In the genomic region with DNA sequence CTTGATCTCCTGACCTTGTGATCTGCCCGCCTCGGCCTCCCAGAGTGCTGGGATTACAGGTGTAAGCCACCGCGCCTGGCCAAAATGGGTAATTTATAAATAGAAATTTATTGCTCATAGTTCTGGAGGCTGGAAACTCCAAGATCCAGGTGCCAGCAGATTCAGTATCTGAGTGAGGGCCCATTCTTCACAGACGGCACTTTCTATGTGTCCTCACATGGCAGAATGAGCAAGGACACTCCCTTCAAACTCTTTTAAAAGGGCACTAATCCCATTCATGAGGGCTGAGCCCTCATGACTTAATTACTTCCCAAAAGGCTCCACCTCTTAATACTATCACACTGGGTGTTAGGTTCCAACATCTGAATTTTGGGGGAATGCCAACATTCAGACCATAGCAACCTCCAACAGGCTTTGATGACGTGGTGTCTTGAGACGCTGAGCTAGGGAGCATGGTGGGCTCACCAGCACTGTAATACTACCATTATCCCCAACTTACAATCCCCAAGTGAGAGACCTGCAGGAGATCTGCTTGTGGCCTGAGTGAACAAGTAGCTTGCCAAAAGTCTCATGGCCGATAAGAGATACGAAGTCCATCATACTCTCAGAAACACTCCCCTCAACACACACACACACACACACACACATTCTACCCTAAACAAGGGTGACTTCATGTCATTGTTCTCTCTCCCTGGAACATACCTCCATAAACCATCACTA, we compare ENCODE assay signal across 1 cellular context.
TF ChIP-seq lines count a peak whose summit lies in the region.

No MANE protein-coding gene starts in this region.

TF ChIP-seq in K562, 482 proteins besides CTCF, POLR2A, EP300 and RAD21 (continued from another document and continues in another):
- TF ChIP-seq, protein P1, sequence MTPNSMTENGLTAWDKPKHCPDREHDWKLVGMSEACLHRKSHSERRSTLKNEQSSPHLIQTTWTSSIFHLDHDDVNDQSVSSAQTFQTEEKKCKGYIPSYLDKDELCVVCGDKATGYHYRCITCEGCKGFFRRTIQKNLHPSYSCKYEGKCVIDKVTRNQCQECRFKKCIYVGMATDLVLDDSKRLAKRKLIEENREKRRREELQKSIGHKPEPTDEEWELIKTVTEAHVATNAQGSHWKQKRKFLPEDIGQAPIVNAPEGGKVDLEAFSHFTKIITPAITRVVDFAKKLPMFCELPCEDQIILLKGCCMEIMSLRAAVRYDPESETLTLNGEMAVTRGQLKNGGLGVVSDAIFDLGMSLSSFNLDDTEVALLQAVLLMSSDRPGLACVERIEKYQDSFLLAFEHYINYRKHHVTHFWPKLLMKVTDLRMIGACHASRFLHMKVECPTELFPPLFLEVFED (CRISPR knock-in tag; conservative IDR thresholded peaks at IDR 0.05) = no peak
- TF ChIP-seq STAT5B (CRISPR knock-in tag; IDR thresholded peaks at IDR 0.05) (no peak), ERF (CRISPR knock-in tag; IDR thresholded peaks at IDR 0.05) (no peak), COPS2 (conservative IDR thresholded peaks at IDR 0.05) (no peak), ESRRA (IDR thresholded peaks at IDR 0.05; ENCODE audit: borderline replicate concordance, low read depth) (no peak), XRCC4 (IDR thresholded peaks at IDR 0.05; ENCODE audit: extremely low read depth, insufficient read depth, insufficient read length) (no peak), ZNF717 (CRISPR knock-in tag; IDR thresholded peaks at IDR 0.05) (no peak), NR4A1 (CRISPR knock-in tag; IDR thresholded peaks at IDR 0.05) (no peak), NR4A1 (tag; IDR thresholded peaks at IDR 0.05) (no peak), CXXC5 (CRISPR knock-in tag; IDR thresholded peaks at IDR 0.05) (no peak), ZFP30 (CRISPR knock-in tag; IDR thresholded peaks at IDR 0.05; ENCODE audit: borderline replicate concordance) (no peak), MCM5 (IDR thresholded peaks at IDR 0.05; ENCODE audit: low read depth) (no peak), ZNF507 (tag; conservative IDR thresholded peaks at IDR 0.05) (no peak), ELF1 (tag; IDR thresholded peaks at IDR 0.05) (no peak), PHTF2 (CRISPR knock-in tag; IDR thresholded peaks at IDR 0.05) (no peak), POLR2H (tag; IDR thresholded peaks at IDR 0.05; ENCODE audit: low read depth) (no peak), JUND (IDR thresholded peaks at IDR 0.05; ENCODE audit: borderline replicate concordance, low read depth, low read length) (peak; percentile 65; the same call in 1 of the 2 replicates), JUND (tag; IDR thresholded peaks at IDR 0.05; ENCODE audit: borderline replicate concordance, low read depth, low read length) (peak; percentile 69; the same call in 2 of the 3 replicates), ZNF584 (CRISPR knock-in tag; IDR thresholded peaks at IDR 0.05; ENCODE audit: low read depth) (no peak), MYC (IDR thresholded peaks at IDR 0.05; ENCODE audit: low read depth, low read length) (0 out of 2 replicates have a peak, but pooled peaks have one; percentile 17), MYC (CRISPR knock-in tag; IDR thresholded peaks at IDR 0.05; ENCODE audit: borderline replicate concordance, low read depth) (no peak), KAT7 (CRISPR knock-in tag; IDR thresholded peaks at IDR 0.05; ENCODE audit: borderline replicate concordance) (no peak), SMARCA4 (IDR thresholded peaks at IDR 0.05) (peak; percentile 46), PHF20 (IDR thresholded peaks at IDR 0.05; ENCODE audit: partially characterized antibody) (no peak), GTF2E2 (tag; IDR thresholded peaks at IDR 0.05) (no peak), POLR2G (IDR thresholded peaks at IDR 0.05; ENCODE audit: low read depth, low read length) (no peak), XRCC3 (IDR thresholded peaks at IDR 0.05) (no peak), ZNF124 (CRISPR knock-in tag; IDR thresholded peaks at IDR 0.05) (no peak), SNIP1 (IDR thresholded peaks at IDR 0.05; ENCODE audit: low read depth) (peak; percentile 33; the same call in 1 of the 2 replicates)
- TF ChIP-seq, protein P2, sequence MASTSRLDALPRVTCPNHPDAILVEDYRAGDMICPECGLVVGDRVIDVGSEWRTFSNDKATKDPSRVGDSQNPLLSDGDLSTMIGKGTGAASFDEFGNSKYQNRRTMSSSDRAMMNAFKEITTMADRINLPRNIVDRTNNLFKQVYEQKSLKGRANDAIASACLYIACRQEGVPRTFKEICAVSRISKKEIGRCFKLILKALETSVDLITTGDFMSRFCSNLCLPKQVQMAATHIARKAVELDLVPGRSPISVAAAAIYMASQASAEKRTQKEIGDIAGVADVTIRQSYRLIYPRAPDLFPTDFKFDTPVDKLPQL (IDR thresholded peaks at IDR 0.05; ENCODE audit: extremely low read depth, insufficient read length) = no peak
- TF ChIP-seq, protein P3, sequence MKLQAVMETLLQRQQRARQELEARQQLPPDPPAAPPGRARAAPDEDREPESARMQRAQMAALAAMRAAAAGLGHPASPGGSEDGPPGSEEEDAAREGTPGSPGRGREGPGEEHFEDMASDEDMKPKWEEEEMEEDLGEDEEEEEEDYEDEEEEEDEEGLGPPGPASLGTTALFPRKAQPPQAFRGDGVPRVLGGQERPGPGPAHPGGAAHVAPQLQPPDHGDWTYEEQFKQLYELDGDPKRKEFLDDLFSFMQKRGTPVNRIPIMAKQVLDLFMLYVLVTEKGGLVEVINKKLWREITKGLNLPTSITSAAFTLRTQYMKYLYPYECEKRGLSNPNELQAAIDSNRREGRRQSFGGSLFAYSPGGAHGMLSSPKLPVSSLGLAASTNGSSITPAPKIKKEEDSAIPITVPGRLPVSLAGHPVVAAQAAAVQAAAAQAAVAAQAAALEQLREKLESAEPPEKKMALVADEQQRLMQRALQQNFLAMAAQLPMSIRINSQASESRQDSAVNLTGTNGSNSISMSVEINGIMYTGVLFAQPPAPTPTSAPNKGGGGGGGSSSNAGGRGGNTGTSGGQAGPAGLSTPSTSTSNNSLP (IDR thresholded peaks at IDR 0.05; ENCODE audit: borderline replicate concordance, low read depth, low read length) = no peak
- TF ChIP-seq, protein P4, sequence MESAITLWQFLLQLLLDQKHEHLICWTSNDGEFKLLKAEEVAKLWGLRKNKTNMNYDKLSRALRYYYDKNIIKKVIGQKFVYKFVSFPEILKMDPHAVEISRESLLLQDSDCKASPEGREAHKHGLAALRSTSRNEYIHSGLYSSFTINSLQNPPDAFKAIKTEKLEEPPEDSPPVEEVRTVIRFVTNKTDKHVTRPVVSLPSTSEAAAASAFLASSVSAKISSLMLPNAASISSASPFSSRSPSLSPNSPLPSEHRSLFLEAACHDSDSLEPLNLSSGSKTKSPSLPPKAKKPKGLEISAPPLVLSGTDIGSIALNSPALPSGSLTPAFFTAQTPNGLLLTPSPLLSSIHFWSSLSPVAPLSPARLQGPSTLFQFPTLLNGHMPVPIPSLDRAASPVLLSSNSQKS (CRISPR knock-in tag; IDR thresholded peaks at IDR 0.05) = no peak
- TF ChIP-seq, protein P5, sequence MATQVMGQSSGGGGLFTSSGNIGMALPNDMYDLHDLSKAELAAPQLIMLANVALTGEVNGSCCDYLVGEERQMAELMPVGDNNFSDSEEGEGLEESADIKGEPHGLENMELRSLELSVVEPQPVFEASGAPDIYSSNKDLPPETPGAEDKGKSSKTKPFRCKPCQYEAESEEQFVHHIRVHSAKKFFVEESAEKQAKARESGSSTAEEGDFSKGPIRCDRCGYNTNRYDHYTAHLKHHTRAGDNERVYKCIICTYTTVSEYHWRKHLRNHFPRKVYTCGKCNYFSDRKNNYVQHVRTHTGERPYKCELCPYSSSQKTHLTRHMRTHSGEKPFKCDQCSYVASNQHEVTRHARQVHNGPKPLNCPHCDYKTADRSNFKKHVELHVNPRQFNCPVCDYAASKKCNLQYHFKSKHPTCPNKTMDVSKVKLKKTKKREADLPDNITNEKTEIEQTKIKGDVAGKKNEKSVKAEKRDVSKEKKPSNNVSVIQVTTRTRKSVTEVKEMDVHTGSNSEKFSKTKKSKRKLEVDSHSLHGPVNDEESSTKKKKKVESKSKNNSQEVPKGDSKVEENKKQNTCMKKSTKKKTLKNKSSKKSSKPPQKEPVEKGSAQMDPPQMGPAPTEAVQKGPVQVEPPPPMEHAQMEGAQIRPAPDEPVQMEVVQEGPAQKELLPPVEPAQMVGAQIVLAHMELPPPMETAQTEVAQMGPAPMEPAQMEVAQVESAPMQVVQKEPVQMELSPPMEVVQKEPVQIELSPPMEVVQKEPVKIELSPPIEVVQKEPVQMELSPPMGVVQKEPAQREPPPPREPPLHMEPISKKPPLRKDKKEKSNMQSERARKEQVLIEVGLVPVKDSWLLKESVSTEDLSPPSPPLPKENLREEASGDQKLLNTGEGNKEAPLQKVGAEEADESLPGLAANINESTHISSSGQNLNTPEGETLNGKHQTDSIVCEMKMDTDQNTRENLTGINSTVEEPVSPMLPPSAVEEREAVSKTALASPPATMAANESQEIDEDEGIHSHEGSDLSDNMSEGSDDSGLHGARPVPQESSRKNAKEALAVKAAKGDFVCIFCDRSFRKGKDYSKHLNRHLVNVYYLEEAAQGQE (CRISPR knock-in tag; IDR thresholded peaks at IDR 0.05; ENCODE audit: low read depth) = no peak
- TF ChIP-seq, protein P6, sequence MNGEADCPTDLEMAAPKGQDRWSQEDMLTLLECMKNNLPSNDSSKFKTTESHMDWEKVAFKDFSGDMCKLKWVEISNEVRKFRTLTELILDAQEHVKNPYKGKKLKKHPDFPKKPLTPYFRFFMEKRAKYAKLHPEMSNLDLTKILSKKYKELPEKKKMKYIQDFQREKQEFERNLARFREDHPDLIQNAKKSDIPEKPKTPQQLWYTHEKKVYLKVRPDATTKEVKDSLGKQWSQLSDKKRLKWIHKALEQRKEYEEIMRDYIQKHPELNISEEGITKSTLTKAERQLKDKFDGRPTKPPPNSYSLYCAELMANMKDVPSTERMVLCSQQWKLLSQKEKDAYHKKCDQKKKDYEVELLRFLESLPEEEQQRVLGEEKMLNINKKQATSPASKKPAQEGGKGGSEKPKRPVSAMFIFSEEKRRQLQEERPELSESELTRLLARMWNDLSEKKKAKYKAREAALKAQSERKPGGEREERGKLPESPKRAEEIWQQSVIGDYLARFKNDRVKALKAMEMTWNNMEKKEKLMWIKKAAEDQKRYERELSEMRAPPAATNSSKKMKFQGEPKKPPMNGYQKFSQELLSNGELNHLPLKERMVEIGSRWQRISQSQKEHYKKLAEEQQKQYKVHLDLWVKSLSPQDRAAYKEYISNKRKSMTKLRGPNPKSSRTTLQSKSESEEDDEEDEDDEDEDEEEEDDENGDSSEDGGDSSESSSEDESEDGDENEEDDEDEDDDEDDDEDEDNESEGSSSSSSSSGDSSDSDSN (IDR thresholded peaks at IDR 0.05; ENCODE audit: borderline replicate concordance in 1 of 2, low read depth in 2 of 2, low read length in 2 of 2) = no peak
- TF ChIP-seq, protein P7, sequence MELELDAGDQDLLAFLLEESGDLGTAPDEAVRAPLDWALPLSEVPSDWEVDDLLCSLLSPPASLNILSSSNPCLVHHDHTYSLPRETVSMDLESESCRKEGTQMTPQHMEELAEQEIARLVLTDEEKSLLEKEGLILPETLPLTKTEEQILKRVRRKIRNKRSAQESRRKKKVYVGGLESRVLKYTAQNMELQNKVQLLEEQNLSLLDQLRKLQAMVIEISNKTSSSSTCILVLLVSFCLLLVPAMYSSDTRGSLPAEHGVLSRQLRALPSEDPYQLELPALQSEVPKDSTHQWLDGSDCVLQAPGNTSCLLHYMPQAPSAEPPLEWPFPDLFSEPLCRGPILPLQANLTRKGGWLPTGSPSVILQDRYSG (tag; conservative IDR thresholded peaks at IDR 0.05; ENCODE audit: low read depth) = no peak
- TF ChIP-seq, protein P8, sequence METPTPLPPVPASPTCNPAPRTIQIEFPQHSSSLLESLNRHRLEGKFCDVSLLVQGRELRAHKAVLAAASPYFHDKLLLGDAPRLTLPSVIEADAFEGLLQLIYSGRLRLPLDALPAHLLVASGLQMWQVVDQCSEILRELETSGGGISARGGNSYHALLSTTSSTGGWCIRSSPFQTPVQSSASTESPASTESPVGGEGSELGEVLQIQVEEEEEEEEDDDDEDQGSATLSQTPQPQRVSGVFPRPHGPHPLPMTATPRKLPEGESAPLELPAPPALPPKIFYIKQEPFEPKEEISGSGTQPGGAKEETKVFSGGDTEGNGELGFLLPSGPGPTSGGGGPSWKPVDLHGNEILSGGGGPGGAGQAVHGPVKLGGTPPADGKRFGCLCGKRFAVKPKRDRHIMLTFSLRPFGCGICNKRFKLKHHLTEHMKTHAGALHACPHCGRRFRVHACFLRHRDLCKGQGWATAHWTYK (CRISPR knock-in tag; IDR thresholded peaks at IDR 0.05) = no peak
- TF ChIP-seq, protein P9, sequence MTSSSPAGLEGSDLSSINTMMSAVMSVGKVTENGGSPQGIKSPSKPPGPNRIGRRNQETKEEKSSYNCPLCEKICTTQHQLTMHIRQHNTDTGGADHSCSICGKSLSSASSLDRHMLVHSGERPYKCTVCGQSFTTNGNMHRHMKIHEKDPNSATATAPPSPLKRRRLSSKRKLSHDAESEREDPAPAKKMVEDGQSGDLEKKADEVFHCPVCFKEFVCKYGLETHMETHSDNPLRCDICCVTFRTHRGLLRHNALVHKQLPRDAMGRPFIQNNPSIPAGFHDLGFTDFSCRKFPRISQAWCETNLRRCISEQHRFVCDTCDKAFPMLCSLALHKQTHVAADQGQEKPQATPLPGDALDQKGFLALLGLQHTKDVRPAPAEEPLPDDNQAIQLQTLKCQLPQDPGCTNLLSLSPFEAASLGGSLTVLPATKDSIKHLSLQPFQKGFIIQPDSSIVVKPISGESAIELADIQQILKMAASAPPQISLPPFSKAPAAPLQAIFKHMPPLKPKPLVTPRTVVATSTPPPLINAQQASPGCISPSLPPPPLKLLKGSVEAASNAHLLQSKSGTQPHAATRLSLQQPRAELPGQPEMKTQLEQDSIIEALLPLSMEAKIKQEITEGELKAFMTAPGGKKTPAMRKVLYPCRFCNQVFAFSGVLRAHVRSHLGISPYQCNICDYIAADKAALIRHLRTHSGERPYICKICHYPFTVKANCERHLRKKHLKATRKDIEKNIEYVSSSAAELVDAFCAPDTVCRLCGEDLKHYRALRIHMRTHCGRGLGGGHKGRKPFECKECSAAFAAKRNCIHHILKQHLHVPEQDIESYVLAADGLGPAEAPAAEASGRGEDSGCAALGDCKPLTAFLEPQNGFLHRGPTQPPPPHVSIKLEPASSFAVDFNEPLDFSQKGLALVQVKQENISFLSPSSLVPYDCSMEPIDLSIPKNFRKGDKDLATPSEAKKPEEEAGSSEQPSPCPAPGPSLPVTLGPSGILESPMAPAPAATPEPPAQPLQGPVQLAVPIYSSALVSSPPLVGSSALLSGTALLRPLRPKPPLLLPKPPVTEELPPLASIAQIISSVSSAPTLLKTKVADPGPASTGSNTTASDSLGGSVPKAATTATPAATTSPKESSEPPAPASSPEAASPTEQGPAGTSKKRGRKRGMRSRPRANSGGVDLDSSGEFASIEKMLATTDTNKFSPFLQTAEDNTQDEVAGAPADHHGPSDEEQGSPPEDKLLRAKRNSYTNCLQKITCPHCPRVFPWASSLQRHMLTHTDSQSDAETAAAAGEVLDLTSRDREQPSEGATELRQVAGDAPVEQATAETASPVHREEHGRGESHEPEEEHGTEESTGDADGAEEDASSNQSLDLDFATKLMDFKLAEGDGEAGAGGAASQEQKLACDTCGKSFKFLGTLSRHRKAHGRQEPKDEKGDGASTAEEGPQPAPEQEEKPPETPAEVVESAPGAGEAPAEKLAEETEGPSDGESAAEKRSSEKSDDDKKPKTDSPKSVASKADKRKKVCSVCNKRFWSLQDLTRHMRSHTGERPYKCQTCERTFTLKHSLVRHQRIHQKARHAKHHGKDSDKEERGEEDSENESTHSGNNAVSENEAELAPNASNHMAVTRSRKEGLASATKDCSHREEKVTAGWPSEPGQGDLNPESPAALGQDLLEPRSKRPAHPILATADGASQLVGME (CRISPR knock-in tag; IDR thresholded peaks at IDR 0.05) = no peak
